In genomic region chr3:7695067-7695466, GRCh38 we compare ENCODE assay signal across 31 cellular contexts.
DNase-seq lines count a peak whose midpoint lies in the region; ATAC-seq and TF ChIP-seq lines count a peak whose summit lies in the region.
"Had no signal": no experiment of that assay in that cellular context is flagged by ENCODE, and none has a peak within 500 bp of the region (broad histone marks: within the 10 kb centered on the region; RNA-seq: fewer than 3 reads in every experiment).

No MANE protein-coding gene starts in this region.

- H3K4me3 Mint-ChIP-seq in type B pancreatic cell, result no peak overlapping the region
- H3K4me3 Mint-ChIP-seq: activated CD4-positive, alpha-beta T cell treated with anti-CD3 and anti-CD28 coated beads, Interleukin-2, amount 10 ng/mL, durations not matched to agents 24 days and 14 days; activated naive CD8-positive, alpha-beta T cell; CD4-positive, CD25-positive, alpha-beta regulatory T cell; naive B cell had no signal

- H3K9me3 Mint-ChIP-seq in type B pancreatic cell, result no peaks in the 10 kb centered on the region
- H3K9me3 Mint-ChIP-seq: activated CD4-positive, alpha-beta T cell treated with anti-CD3 and anti-CD28 coated beads, Interleukin-2, amount 10 ng/mL, durations not matched to agents 24 days and 14 days had no signal

- TF ChIP-seq POLR2A in uterus (IDR thresholded peaks at IDR 0.05), result no peak

- no peaks in the 10 kb centered on the region for H3K27me3 ChIP-seq in uterus
- H3K27me3 ChIP-seq: breast epithelium, colonic mucosa, neutrophil, SJSA1, tibial nerve had no signal

- no peak overlapping the region for H3K27ac ChIP-seq in uterus
- H3K27ac ChIP-seq: breast epithelium, colonic mucosa, GM23248, neutrophil, psoas muscle, RWPE1, SJSA1, tibial nerve, WERI-Rb-1 had no signal

- DNase-seq in NCI-H2227 (lab: John Stamatoyannopoulos, UW; ENCODE audit: unreplicated experiment) (peak; percentile 22), NCI-H2227 treated with DMSO at 0.1 percent for 48 hours (lab: John Stamatoyannopoulos, UW) (no peak), cardiac fibroblast (ENCODE audit: low read depth in 2 of 2) (peak; percentile 8 to 16), medulla oblongata (ENCODE audit: extremely low spot score) (peak; percentile 27), uterus (no peak), occipital lobe (lab: John Stamatoyannopoulos, UW) (no peak), type B pancreatic cell (ENCODE audit: extremely low spot score, unreplicated experiment) (no peak)
- DNase-seq: activated CD4-positive, alpha-beta T cell treated with anti-CD3 and anti-CD28 coated beads, Interleukin-2, amount 10 ng/mL, durations not matched to agents 24 days and 14 days; activated CD8-positive, alpha-beta memory T cell treated with anti-CD3 and anti-CD28 coated beads for 24 hours; activated effector memory CD4-positive, alpha-beta T cell treated with Interleukin-2 at 50 U/mL for 16 hours; CD4-positive, CD25-positive, alpha-beta regulatory T cell; colonic mucosa; effector CD4-positive, alpha-beta T cell; EL; GM23248; naive B cell; NCI-H1092; OCI-M1; psoas muscle; stimulated activated CD4-positive, alpha-beta T cell treated with anti-CD3 and anti-CD28 coated beads, Interleukin-4, amount 100 ng/mL, for 4 hours; T1000; WERI-Rb-1 had no signal

- H3K9me3 ChIP-seq in uterus, result no peaks in the 10 kb centered on the region
- H3K9me3 ChIP-seq: breast epithelium, colonic mucosa, neutrophil, psoas muscle, SJSA1, tibial nerve had no signal

- peaks cover 6% of the 10 kb centered on the region for H3K4me1 Mint-ChIP-seq in type B pancreatic cell (ENCODE audit: unreplicated experiment)
- H3K4me1 Mint-ChIP-seq: activated CD4-positive, alpha-beta T cell treated with anti-CD3 and anti-CD28 coated beads, Interleukin-2, amount 10 ng/mL, durations not matched to agents 24 days and 14 days; CD4-positive, CD25-positive, alpha-beta regulatory T cell had no signal

- H3K4me3 ChIP-seq in cardiac fibroblast (replicated peaks in 1 of 2; ENCODE audit: low read depth in 2 of 2, low read length in 2 of 2), result no peak overlapping the region
- H3K4me3 ChIP-seq in uterus, result no peak overlapping the region
- H3K4me3 ChIP-seq: breast epithelium, colonic mucosa, GM23248, psoas muscle, SJSA1, tibial nerve had no signal

- no peaks in the 10 kb centered on the region for H3K27me3 Mint-ChIP-seq in type B pancreatic cell
- H3K27me3 Mint-ChIP-seq: activated CD4-positive, alpha-beta T cell treated with anti-CD3 and anti-CD28 coated beads, Interleukin-2, amount 10 ng/mL, durations not matched to agents 24 days and 14 days; activated naive CD8-positive, alpha-beta T cell; CD4-positive, CD25-positive, alpha-beta regulatory T cell; IgD-negative memory B cell; naive B cell had no signal

- TF ChIP-seq CTCF in cardiac fibroblast (IDR thresholded peaks at IDR 0.05; ENCODE audit: low read depth, low read length) (no peak), uterus (IDR thresholded peaks at IDR 0.05) (no peak), type B pancreatic cell (conservative IDR thresholded peaks at IDR 0.05) (no peak)

- ATAC-seq in HG03095 (IDR thresholded peaks at IDR 0.05; ENCODE audit: unreplicated experiment), result no peak
- ATAC-seq: left lobe of liver, psoas muscle had no signal

- no peaks in the 10 kb centered on the region for H3K36me3 ChIP-seq in uterus
- H3K36me3 ChIP-seq: breast epithelium, colonic mucosa, neutrophil, SJSA1, tibial nerve, WERI-Rb-1 had no signal

- no peak overlapping the region for H3K27ac Mint-ChIP-seq in type B pancreatic cell
- H3K27ac Mint-ChIP-seq: activated CD4-positive, alpha-beta T cell treated with anti-CD3 and anti-CD28 coated beads, Interleukin-2, amount 10 ng/mL, durations not matched to agents 24 days and 14 days; activated naive CD8-positive, alpha-beta T cell; CD4-positive, CD25-positive, alpha-beta regulatory T cell; IgD-negative memory B cell; naive B cell had no signal

- intact Hi-C loops in uterus (cut with DNase I; ENCODE audit: low total_unique reads), result no loop called here

- H3K36me3 Mint-ChIP-seq in type B pancreatic cell, result no peaks in the 10 kb centered on the region
- H3K36me3 Mint-ChIP-seq: activated naive CD8-positive, alpha-beta T cell; CD4-positive, CD25-positive, alpha-beta regulatory T cell; IgD-negative memory B cell; naive B cell had no signal

- H3K4me1 ChIP-seq in uterus, result no peaks in the 10 kb centered on the region
- H3K4me1 ChIP-seq: breast epithelium, colonic mucosa, psoas muscle, SJSA1, tibial nerve had no signal

Comparison
In these comparisons a context has a peak if more than half of its experiments do, and no peak if none do; other contexts are left out.
1. DNase-seq: peak in NCI-H2227 (single experiment), cardiac fibroblast (2 of 2) and medulla oblongata (single experiment); none in NCI-H2227 treated with DMSO at 0.1 percent for 48 hours (single experiment), uterus (0 of 2), occipital lobe (single experiment) and type B pancreatic cell (single experiment).